In genomic region chr2:46065152-46065551, GRCh38 we compare ENCODE assay signal across 15 cellular contexts.
DNase-seq lines count a peak whose midpoint lies in the region; ATAC-seq and TF ChIP-seq lines count a peak whose summit lies in the region.
"Had no signal": no experiment of that assay in that cellular context is flagged by ENCODE, and none has a peak within 500 bp of the region (broad histone marks: within the 10 kb centered on the region; RNA-seq: fewer than 3 reads in every experiment).

No MANE protein-coding gene starts in this region.

- peaks cover 0 to 91% (median 58%) of the 10 kb centered on the region in 11 experiments; a peak in 18 of 22 replicates for H3K36me3 ChIP-seq in BLaER1 treated with 17β-estradiol and CSF1 and Interleukin-3, amounts not matched to agents 10 nM and 100 nM
- H3K36me3 ChIP-seq in IMR-90 (ENCODE audit: control insufficient read depth, insufficient read depth, low read length): no peaks in the 10 kb centered on the region

- no CpG with 5 or more reads among the region's 4 CpGs for WGBS in IMR-90 (ENCODE audit: extremely low coverage in 2 of 2, insufficient read length in 1 of 2), 2 experiments

- H2AK9ac ChIP-seq in IMR-90 (replicated peaks; ENCODE audit: low read depth, low read length, poor library complexity): no peak overlapping the region

- no peak overlapping the region for H3K4me3 ChIP-seq in BLaER1 treated with 17β-estradiol and CSF1 and Interleukin-3, amounts not matched to agents 10 nM and 100 nM
- H3K4me3 ChIP-seq in IMR-90 (ENCODE audit: insufficient read depth, low read depth, low read length) (no peak overlapping the region), choroid plexus epithelial cell (ENCODE audit: low read depth, low read length) (no peak overlapping the region)
- H3K4me3 ChIP-seq: GM12878, SK-N-MC had no signal

- no peak for TF ChIP-seq RAD21 in IMR-90 (IDR thresholded peaks at IDR 0.05; ENCODE audit: low read length)

- peak overlapping the region; percentile 75; the same call in 1 of the 2 replicates for H2BK20ac ChIP-seq in IMR-90 (ENCODE audit: low read depth, low read length)

- peak overlapping the region; percentile 58; the same call in 1 of the 2 replicates for H4K91ac ChIP-seq in IMR-90 (ENCODE audit: insufficient read depth, low read depth, low read length)

- no peak overlapping the region for H3K9ac ChIP-seq in BLaER1 treated with 17β-estradiol and CSF1 and Interleukin-3, amounts not matched to agents 10 nM and 100 nM
- H3K9ac ChIP-seq in IMR-90 (ENCODE audit: low read depth, low read length): no peak overlapping the region

- peak overlapping the region in 7 of 11 experiments; percentile 4 to 63 (median 41); a peak in 11 of 22 replicates for H3K4me2 ChIP-seq in BLaER1 treated with 17β-estradiol and CSF1 and Interleukin-3, amounts not matched to agents 10 nM and 100 nM
- no peak overlapping the region for H3K4me2 ChIP-seq in IMR-90 (ENCODE audit: low read depth, low read length)

- no peak overlapping the region for H2AFZ ChIP-seq in IMR-90 (replicated peaks; ENCODE audit: low read length, poor library complexity)

- peak overlapping the region; percentile 41 for H3K18ac ChIP-seq in IMR-90 (ENCODE audit: low read depth, low read length)

- no TSS peak for BruUV-seq in IMR-90 (replicated peaks; lab: Mats Ljungman, UMichigan)

- peaks cover 20 to 43% (median 32%) of the 10 kb centered on the region in 10 experiments; a peak in 19 of 20 replicates for H3K4me1 ChIP-seq in BLaER1 treated with 17β-estradiol and CSF1 and Interleukin-3, amounts not matched to agents 10 nM and 100 nM
- peaks cover 16% of the 10 kb centered on the region for H3K4me1 ChIP-seq in IMR-90 (ENCODE audit: control insufficient read depth, insufficient read depth, low read length)

- peak overlapping the region; percentile 84; the same call in 1 of the 2 replicates for H2BK120ac ChIP-seq in IMR-90 (ENCODE audit: low read depth, low read length)

- H4K5ac ChIP-seq in IMR-90 (ENCODE audit: low read depth, low read length): peak overlapping the region; percentile 56; the same call in 1 of the 2 replicates

- H3K9me1 ChIP-seq in IMR-90 (ENCODE audit: insufficient read depth, low read length): peaks cover 14% of the 10 kb centered on the region

- H3K14ac ChIP-seq in IMR-90 (replicated peaks; ENCODE audit: low read depth, low read length): 0 out of 2 replicates have a peak overlapping the region, but pooled peaks have one; percentile 10

- H2BK15ac ChIP-seq in IMR-90 (ENCODE audit: low read depth, low read length): peak overlapping the region; percentile 62; the same call in 1 of the 3 replicates

- no peak overlapping the region for H3K27ac ChIP-seq in BLaER1 treated with 17β-estradiol and CSF1 and Interleukin-3, amounts not matched to agents 10 nM and 100 nM
- H3K27ac ChIP-seq in IMR-90 (ENCODE audit: insufficient read depth, low read length): no peak overlapping the region
- H3K27ac ChIP-seq: SK-N-MC had no signal

- H2AK5ac ChIP-seq in IMR-90 (ENCODE audit: low read depth, low read length): no peak overlapping the region

- dilution Hi-C loops in IMR-90 (cut with HindIII; ENCODE audit: low sequenced_read_pairs, unreplicated experiment): no loop called here

- intact Hi-C loops in IMR-90 (cut with micrococcal nuclease): loop anchor here (5.0 kb wide), 1 partner anchor 63 kb away; no protein-coding TSS in a partner anchor

- no peaks in the 10 kb centered on the region for H3K9me3 ChIP-seq in BLaER1 treated with 17β-estradiol and CSF1 and Interleukin-3, amounts not matched to agents 10 nM and 100 nM (replicated peaks in 1 of 11)
- no peaks in the 10 kb centered on the region for H3K9me3 ChIP-seq in IMR-90 (ENCODE audit: control insufficient read depth, insufficient read depth, low read length)

- TF ChIP-seq POLR2A in IMR-90 (IDR thresholded peaks at IDR 0.05; ENCODE audit: low read depth, low read length): no peak

- no peak for ATAC-seq in IMR-90 (ENCODE audit: low read depth)
- no peak for ATAC-seq in GM19324 (IDR thresholded peaks at IDR 0.05; ENCODE audit: low FRiP score, unreplicated experiment)
- ATAC-seq: GM12878, Panc1 had no signal

- H4K8ac ChIP-seq in IMR-90 (ENCODE audit: low read depth in 2 of 2, low read length in 2 of 2): peak overlapping the region; percentile 64 to 77; a peak in 2 of 4 replicates

- in situ Hi-C loops in IMR-90 (cut with MboI; ENCODE audit: low sequenced_read_pairs): no loop called here

- peak overlapping the region; percentile 69; the same call in 1 of the 2 replicates for H3K23ac ChIP-seq in IMR-90 (ENCODE audit: low read depth, low read length)

- TF ChIP-seq CTCF in IMR-90 (conservative IDR thresholded peaks at IDR 0.05; ENCODE audit: low read depth, low read length) (no peak), choroid plexus epithelial cell (conservative IDR thresholded peaks at IDR 0.05; ENCODE audit: low read depth, low read length) (no peak)

- H3K79me1 ChIP-seq in IMR-90 (ENCODE audit: low read depth in 1 of 2, low read length in 2 of 2): peaks cover 7 to 24% of the 10 kb centered on the region in 2 experiments

- H2BK5ac ChIP-seq in IMR-90 (ENCODE audit: low read depth, low read length, poor library complexity, severe bottlenecking): peak overlapping the region; percentile 73

- CTCF ChIA-PET in IMR-90 (lab: Yijun Ruan, JAX): no interaction called here

- DNase-seq in IMR-90: peak; percentile 81
- DNase-seq in choroid plexus epithelial cell (ENCODE audit: low read depth): peak; percentile 81
- peak; percentile 77 for DNase-seq in non-pigmented ciliary epithelial cell (ENCODE audit: low read depth)
- no peak for DNase-seq in HK-2 (ENCODE audit: unreplicated experiment)
- no peak for DNase-seq in NCI-H82 (lab: John Stamatoyannopoulos, UW)
- no peak for DNase-seq in NCI-H146 treated with DMSO at 0.1 percent for 48 hours (lab: John Stamatoyannopoulos, UW; ENCODE audit: unreplicated experiment)
- DNase-seq: CD4-positive, alpha-beta memory T cell; KG1; NCI-H1694; NCI-H524 had no signal

- H4K20me1 ChIP-seq in BLaER1 treated with 17β-estradiol and CSF1 and Interleukin-3, amounts not matched to agents 10 nM and 100 nM: peaks cover 0 to 9% (median 0%) of the 10 kb centered on the region in 11 experiments; a peak in 5 of 22 replicates
- no peaks in the 10 kb centered on the region for H4K20me1 ChIP-seq in IMR-90 (ENCODE audit: insufficient read depth, low read length)

- peak overlapping the region; percentile 95; the same call in 1 of the 2 replicates for H3K4ac ChIP-seq in IMR-90 (ENCODE audit: low read depth, low read length)

- H3K56ac ChIP-seq in IMR-90 (ENCODE audit: extremely low read depth, insufficient read depth, low read length): no peak overlapping the region

- POLR2A ChIA-PET in IMR-90 (lab: Charles Lee; ENCODE audit: unreplicated experiment): interaction anchor here (1.0 to 1.2 kb wide), 2 partner anchors 232 to 298 kb away, joined by 3 to 6 read pairs; partner anchors contain the start of gene EPAS1

- no peaks in the 10 kb centered on the region for H3K27me3 ChIP-seq in BLaER1 treated with 17β-estradiol and CSF1 and Interleukin-3, amounts not matched to agents 10 nM and 100 nM
- no peaks in the 10 kb centered on the region for H3K27me3 ChIP-seq in IMR-90 (ENCODE audit: control insufficient read depth, insufficient read depth, low read length)

TF ChIP-seq in IMR-90, 13 proteins besides CTCF, POLR2A, EP300 and RAD21:
- TF ChIP-seq MXI1 (IDR thresholded peaks at IDR 0.05; ENCODE audit: borderline replicate concordance, low read depth, low read length) (no peak), CEBPB (IDR thresholded peaks at IDR 0.05; ENCODE audit: low read depth, low read length) (peak; percentile 53; the same call in 1 of the 2 replicates)

Comparison
In these comparisons a context has a peak if more than half of its experiments do, and no peak if none do; other contexts are left out.
1. DNase-seq: peak in IMR-90 (single experiment), choroid plexus epithelial cell (single experiment) and non-pigmented ciliary epithelial cell (single experiment); none in HK-2 (single experiment), NCI-H82 (single experiment) and NCI-H146 treated with DMSO at 0.1 percent for 48 hours (single experiment).